2 cellular contexts compared by ENCODE assay signal in the genomic region with DNA sequence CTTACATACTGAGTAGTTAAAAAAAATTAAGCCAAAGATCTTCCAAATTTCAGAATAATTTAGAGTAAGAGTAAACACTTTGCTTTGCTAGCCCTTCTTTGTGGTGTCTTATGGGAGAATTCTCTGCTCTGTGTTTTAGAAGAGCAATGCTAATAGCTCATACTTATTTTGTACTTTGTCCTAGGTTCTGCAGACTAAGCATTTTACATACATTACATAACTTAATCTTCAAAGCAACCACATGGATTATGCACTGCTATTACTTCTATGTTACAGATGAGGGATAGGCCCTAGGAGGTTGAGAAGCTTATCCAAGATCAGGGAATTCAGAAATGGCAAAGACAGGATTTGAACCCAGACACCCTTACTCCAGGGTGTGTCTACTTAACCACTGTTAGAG.
TF ChIP-seq lines count a peak whose summit lies in the region.

No MANE protein-coding gene starts in this region.

TF ChIP-seq in K562, 482 proteins besides CTCF, POLR2A, EP300 and RAD21:
- TF ChIP-seq, protein P1, sequence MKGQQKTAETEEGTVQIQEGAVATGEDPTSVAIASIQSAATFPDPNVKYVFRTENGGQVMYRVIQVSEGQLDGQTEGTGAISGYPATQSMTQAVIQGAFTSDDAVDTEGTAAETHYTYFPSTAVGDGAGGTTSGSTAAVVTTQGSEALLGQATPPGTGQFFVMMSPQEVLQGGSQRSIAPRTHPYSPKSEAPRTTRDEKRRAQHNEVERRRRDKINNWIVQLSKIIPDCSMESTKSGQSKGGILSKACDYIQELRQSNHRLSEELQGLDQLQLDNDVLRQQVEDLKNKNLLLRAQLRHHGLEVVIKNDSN (CRISPR knock-in tag; IDR thresholded peaks at IDR 0.05), result no peak
- no peak for TF ChIP-seq ZNF217 (CRISPR knock-in tag; IDR thresholded peaks at IDR 0.05)
- TF ChIP-seq MAFF (IDR thresholded peaks at IDR 0.05; ENCODE audit: low read length), result peak; percentile 44
- TF ChIP-seq MAFK (IDR thresholded peaks at IDR 0.05; ENCODE audit: low read length), result peak; percentile 50; the same call in 1 of the 2 replicates
- TF ChIP-seq PHB (CRISPR knock-in tag; IDR thresholded peaks at IDR 0.05), result no peak
- TF ChIP-seq OTX1 (CRISPR knock-in tag; IDR thresholded peaks at IDR 0.05), result no peak
- TF ChIP-seq MAFG (tag; conservative IDR thresholded peaks at IDR 0.05), result peak; percentile 53; the same call in 1 of the 2 replicates
- TF ChIP-seq GTF2A2 (tag; IDR thresholded peaks at IDR 0.05), result no peak
- TF ChIP-seq HDAC6 (IDR thresholded peaks at IDR 0.05; ENCODE audit: low read depth, low read length), result no peak
- no peak for TF ChIP-seq TCFL5 (CRISPR knock-in tag; conservative IDR thresholded peaks at IDR 0.05)
- TF ChIP-seq, protein P2, sequence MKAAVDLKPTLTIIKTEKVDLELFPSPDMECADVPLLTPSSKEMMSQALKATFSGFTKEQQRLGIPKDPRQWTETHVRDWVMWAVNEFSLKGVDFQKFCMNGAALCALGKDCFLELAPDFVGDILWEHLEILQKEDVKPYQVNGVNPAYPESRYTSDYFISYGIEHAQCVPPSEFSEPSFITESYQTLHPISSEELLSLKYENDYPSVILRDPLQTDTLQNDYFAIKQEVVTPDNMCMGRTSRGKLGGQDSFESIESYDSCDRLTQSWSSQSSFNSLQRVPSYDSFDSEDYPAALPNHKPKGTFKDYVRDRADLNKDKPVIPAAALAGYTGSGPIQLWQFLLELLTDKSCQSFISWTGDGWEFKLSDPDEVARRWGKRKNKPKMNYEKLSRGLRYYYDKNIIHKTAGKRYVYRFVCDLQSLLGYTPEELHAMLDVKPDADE (conservative IDR thresholded peaks at IDR 0.05; ENCODE audit: control insufficient read depth, low read depth, low read length), result no peak
- no peak for TF ChIP-seq NCOA2 (IDR thresholded peaks at IDR 0.05; ENCODE audit: partially characterized antibody in 2 of 2)
- no peak for TF ChIP-seq ZBED1 (IDR thresholded peaks at IDR 0.05)
- TF ChIP-seq, protein P3, sequence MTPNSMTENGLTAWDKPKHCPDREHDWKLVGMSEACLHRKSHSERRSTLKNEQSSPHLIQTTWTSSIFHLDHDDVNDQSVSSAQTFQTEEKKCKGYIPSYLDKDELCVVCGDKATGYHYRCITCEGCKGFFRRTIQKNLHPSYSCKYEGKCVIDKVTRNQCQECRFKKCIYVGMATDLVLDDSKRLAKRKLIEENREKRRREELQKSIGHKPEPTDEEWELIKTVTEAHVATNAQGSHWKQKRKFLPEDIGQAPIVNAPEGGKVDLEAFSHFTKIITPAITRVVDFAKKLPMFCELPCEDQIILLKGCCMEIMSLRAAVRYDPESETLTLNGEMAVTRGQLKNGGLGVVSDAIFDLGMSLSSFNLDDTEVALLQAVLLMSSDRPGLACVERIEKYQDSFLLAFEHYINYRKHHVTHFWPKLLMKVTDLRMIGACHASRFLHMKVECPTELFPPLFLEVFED (CRISPR knock-in tag; conservative IDR thresholded peaks at IDR 0.05), result no peak
- TF ChIP-seq ZNF57 (CRISPR knock-in tag; IDR thresholded peaks at IDR 0.05), result no peak
- TF ChIP-seq POLR2AphosphoS2 (IDR thresholded peaks at IDR 0.05; ENCODE audit: low read length), result no peak
- TF ChIP-seq DDX20 (tag; IDR thresholded peaks at IDR 0.05; ENCODE audit: low read depth), result no peak
- TF ChIP-seq C11orf30 (IDR thresholded peaks at IDR 0.05; ENCODE audit: low read depth), result peak; percentile 62; the same call in 1 of the 2 replicates
- no peak for TF ChIP-seq MIER1 (IDR thresholded peaks at IDR 0.05; ENCODE audit: low read depth)
- no peak for TF ChIP-seq DIDO1 (tag; IDR thresholded peaks at IDR 0.05; ENCODE audit: low read depth)
- peak; percentile 84 for TF ChIP-seq ZNF316 (IDR thresholded peaks at IDR 0.05)
- TF ChIP-seq, protein P4, sequence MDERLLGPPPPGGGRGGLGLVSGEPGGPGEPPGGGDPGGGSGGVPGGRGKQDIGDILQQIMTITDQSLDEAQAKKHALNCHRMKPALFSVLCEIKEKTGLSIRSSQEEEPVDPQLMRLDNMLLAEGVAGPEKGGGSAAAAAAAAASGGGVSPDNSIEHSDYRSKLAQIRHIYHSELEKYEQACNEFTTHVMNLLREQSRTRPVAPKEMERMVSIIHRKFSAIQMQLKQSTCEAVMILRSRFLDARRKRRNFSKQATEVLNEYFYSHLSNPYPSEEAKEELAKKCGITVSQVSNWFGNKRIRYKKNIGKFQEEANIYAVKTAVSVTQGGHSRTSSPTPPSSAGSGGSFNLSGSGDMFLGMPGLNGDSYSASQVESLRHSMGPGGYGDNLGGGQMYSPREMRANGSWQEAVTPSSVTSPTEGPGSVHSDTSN (CRISPR knock-in tag; IDR thresholded peaks at IDR 0.05; ENCODE audit: low read depth), result no peak
- TF ChIP-seq, protein P4 (tag; conservative IDR thresholded peaks at IDR 0.05; ENCODE audit: low read depth), result no peak

TF ChIP-seq in HepG2, 621 proteins besides CTCF, POLR2A, EP300 and RAD21:
- TF ChIP-seq MAFK (conservative IDR thresholded peaks at IDR 0.05 in 1 of 2, IDR thresholded peaks at IDR 0.05 in 1 of 2; ENCODE audit: low read length in 2 of 2) (peak; percentile 98 to 99), ZNF614 (CRISPR knock-in tag; IDR thresholded peaks at IDR 0.05; ENCODE audit: borderline replicate concordance) (0 out of 2 replicates have a peak, but pooled peaks have one; percentile 17), HNF4A (CRISPR knock-in tag; IDR thresholded peaks at IDR 0.05) (peak; percentile 49), MAFF (IDR thresholded peaks at IDR 0.05; ENCODE audit: low read depth, low read length) (peak; percentile 97), GTF2F1 (IDR thresholded peaks at IDR 0.05; ENCODE audit: low read length) (no peak), ZNF547 (CRISPR knock-in tag; IDR thresholded peaks at IDR 0.05) (no peak), ETV6 (CRISPR knock-in tag; conservative IDR thresholded peaks at IDR 0.05) (no peak), NFKBIZ (CRISPR knock-in tag; IDR thresholded peaks at IDR 0.05) (no peak)
- TF ChIP-seq, protein P5, sequence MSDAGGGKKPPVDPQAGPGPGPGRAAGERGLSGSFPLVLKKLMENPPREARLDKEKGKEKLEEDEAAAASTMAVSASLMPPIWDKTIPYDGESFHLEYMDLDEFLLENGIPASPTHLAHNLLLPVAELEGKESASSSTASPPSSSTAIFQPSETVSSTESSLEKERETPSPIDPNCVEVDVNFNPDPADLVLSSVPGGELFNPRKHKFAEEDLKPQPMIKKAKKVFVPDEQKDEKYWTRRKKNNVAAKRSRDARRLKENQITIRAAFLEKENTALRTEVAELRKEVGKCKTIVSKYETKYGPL (CRISPR knock-in tag; IDR thresholded peaks at IDR 0.05), result peak; percentile 76; the same call in 1 of the 2 replicates
